In genomic region chr1:229378586-229379442, GRCh38 we compare ENCODE assay signal across 17 cellular contexts. TPM values are rescaled to one million over a fixed set of nuclear protein-coding genes. Genes with fewer than 3 reads are reported as not detected.
DNase-seq lines count a peak whose midpoint lies in the region; ATAC-seq and TF ChIP-seq lines count a peak whose summit lies in the region.
"Had no signal": no experiment of that assay in that cellular context is flagged by ENCODE, and none has a peak within 500 bp of the region (broad histone marks: within the 10 kb centered on the region; RNA-seq: fewer than 3 reads in every experiment).

No MANE protein-coding gene starts in this region.

- peaks cover 29% of the 10 kb centered on the region for H3K4me1 Mint-ChIP-seq in glutamatergic neuron (ENCODE audit: low read depth, unreplicated experiment)
- H3K4me1 Mint-ChIP-seq in activated CD4-positive, alpha-beta memory T cell treated with anti-CD3 and anti-CD28 coated beads for 36 hours (ENCODE audit: low read depth), result no peaks in the 10 kb centered on the region
- H3K4me1 Mint-ChIP-seq: central memory CD8-positive, alpha-beta T cell; stimulated activated naive B cell treated with anti-CD40 and anti-IgM and Interleukin-4, amounts not matched to agents 10 μg/mL and 1 μg/mL and 100 μg/mL, for 72 hours had no signal

- no peaks in the 10 kb centered on the region for H3K36me3 ChIP-seq in BE2C
- H3K36me3 ChIP-seq: adrenal gland, SJSA1 had no signal

- H3K4me3 ChIP-seq in BE2C (ENCODE audit: low read depth, low read length), result no peak overlapping the region
- H3K4me3 ChIP-seq: adrenal gland, SJSA1 had no signal

- TF ChIP-seq CTCF in BE2C (IDR thresholded peaks at IDR 0.05; ENCODE audit: low read depth, low read length) (peak; percentile 15; the same call in 1 of the 2 replicates), GM12873 (IDR thresholded peaks at IDR 0.05; ENCODE audit: insufficient read depth, low read depth, low read length, missing control alignments) (peak; percentile 17), glutamatergic neuron (IDR thresholded peaks at IDR 0.05; ENCODE audit: partially characterized antibody, unreplicated experiment) (peak; percentile 11)

- POLR2A ChIA-PET in activated CD4-positive, alpha-beta memory T cell treated with anti-CD3 and anti-CD28 coated beads for 36 hours (lab: Charles Lee), result no interaction called here

- H3K9me3 ChIP-seq in BE2C, result no peaks in the 10 kb centered on the region
- H3K9me3 ChIP-seq: adrenal gland, SJSA1 had no signal

- no peaks in the 10 kb centered on the region for H3K36me3 Mint-ChIP-seq in glutamatergic neuron (ENCODE audit: unreplicated experiment)
- no peaks in the 10 kb centered on the region for H3K36me3 Mint-ChIP-seq in activated CD4-positive, alpha-beta memory T cell treated with anti-CD3 and anti-CD28 coated beads for 36 hours
- H3K36me3 Mint-ChIP-seq: stimulated activated naive B cell treated with anti-CD40 and anti-IgM and Interleukin-4, amounts not matched to agents 10 μg/mL and 1 μg/mL and 100 μg/mL, for 72 hours had no signal

- CTCF ChIA-PET in activated CD4-positive, alpha-beta memory T cell treated with anti-CD3 and anti-CD28 coated beads for 36 hours (lab: Charles Lee), result no interaction called here

- peaks cover 6% of the 10 kb centered on the region for H3K27me3 Mint-ChIP-seq in glutamatergic neuron (ENCODE audit: unreplicated experiment)
- H3K27me3 Mint-ChIP-seq in activated CD4-positive, alpha-beta memory T cell treated with anti-CD3 and anti-CD28 coated beads for 36 hours, result no peaks in the 10 kb centered on the region

- no peak for ATAC-seq in HG03520 (IDR thresholded peaks at IDR 0.05; ENCODE audit: unreplicated experiment)
- ATAC-seq in left ventricle myocardium superior, result no peak
- ATAC-seq: stimulated activated naive B cell treated with anti-CD40 and anti-IgM and Interleukin-4, amounts not matched to agents 10 μg/mL and 1 μg/mL and 100 μg/mL, for 72 hours had no signal

- peaks cover 7% of the 10 kb centered on the region; the same call in 1 of the 2 replicates for H3K4me1 ChIP-seq in BE2C
- H3K4me1 ChIP-seq: adrenal gland, SJSA1 had no signal

- intact Hi-C loops in activated CD4-positive, alpha-beta memory T cell treated with anti-CD3 and anti-CD28 coated beads for 36 hours (cut with micrococcal nuclease), result no loop called here
- intact Hi-C loops in left ventricle myocardium superior (cut with micrococcal nuclease), result no loop called here

- peaks cover 3% of the 10 kb centered on the region for H3K9me3 Mint-ChIP-seq in glutamatergic neuron (ENCODE audit: unreplicated experiment)
- no peaks in the 10 kb centered on the region for H3K9me3 Mint-ChIP-seq in activated CD4-positive, alpha-beta memory T cell treated with anti-CD3 and anti-CD28 coated beads for 36 hours
- H3K9me3 Mint-ChIP-seq: central memory CD8-positive, alpha-beta T cell; stimulated activated naive B cell treated with anti-CD40 and anti-IgM and Interleukin-4, amounts not matched to agents 10 μg/mL and 1 μg/mL and 100 μg/mL, for 72 hours had no signal

- H3K27ac Mint-ChIP-seq in glutamatergic neuron (ENCODE audit: unreplicated experiment), result no peak overlapping the region
- no peak overlapping the region for H3K27ac Mint-ChIP-seq in activated CD4-positive, alpha-beta memory T cell treated with anti-CD3 and anti-CD28 coated beads for 36 hours
- H3K27ac Mint-ChIP-seq: stimulated activated naive B cell treated with anti-CD40 and anti-IgM and Interleukin-4, amounts not matched to agents 10 μg/mL and 1 μg/mL and 100 μg/mL, for 72 hours had no signal

- no peak overlapping the region for H3K4me3 Mint-ChIP-seq in glutamatergic neuron (ENCODE audit: unreplicated experiment)
- H3K4me3 Mint-ChIP-seq in activated CD4-positive, alpha-beta memory T cell treated with anti-CD3 and anti-CD28 coated beads for 36 hours, result no peak overlapping the region
- H3K4me3 Mint-ChIP-seq: central memory CD8-positive, alpha-beta T cell; stimulated activated naive B cell treated with anti-CD40 and anti-IgM and Interleukin-4, amounts not matched to agents 10 μg/mL and 1 μg/mL and 100 μg/mL, for 72 hours had no signal

- DNase-seq in BE2C (no peak), NCI-H82 (lab: John Stamatoyannopoulos, UW) (peak; percentile 86), glutamatergic neuron (no peak), left ventricle myocardium superior (no peak)
- no peak for DNase-seq in activated CD4-positive, alpha-beta memory T cell treated with anti-CD3 and anti-CD28 coated beads for 36 hours
- DNase-seq: activated CD4-positive, alpha-beta T cell treated with anti-CD3 and anti-CD28 coated beads, Interleukin-2, amount 50 U/mL, for 48 hours; kidney; MV-4-11; occipital lobe; stimulated activated naive B cell treated with anti-CD40 and anti-IgM and Interleukin-4, amounts not matched to agents 10 μg/mL and 1 μg/mL and 100 μg/mL, for 72 hours had no signal

- H3K27me3 ChIP-seq in BE2C, result no peaks in the 10 kb centered on the region
- H3K27me3 ChIP-seq: adrenal gland, SJSA1 had no signal

RNA-seq across cellular contexts. Expression of gene CCSAP, which starts 36.0 kb away (rescaled TPM):
- 3.3 TPM for polyA plus RNA-seq in BE2C (2012; ENCODE audit: insufficient read depth, insufficient read length, low read depth)
- total RNA-seq in glutamatergic neuron (ENCODE audit: unreplicated experiment) (18.5 TPM), left ventricle myocardium superior (2.1 TPM)
- total RNA-seq in activated CD4-positive, alpha-beta memory T cell treated with anti-CD3 and anti-CD28 coated beads for 36 hours, result 1 to 10 TPM; 9.8 TPM

RNA-seq across cellular contexts. Expression of gene ACTA1, which starts 55.1 kb away (rescaled TPM):
- 3.8 TPM for polyA plus RNA-seq in BE2C (2012; ENCODE audit: insufficient read depth, insufficient read length, low read depth)
- 1.9 TPM for total RNA-seq in glutamatergic neuron (ENCODE audit: unreplicated experiment)
- not detected for total RNA-seq in activated CD4-positive, alpha-beta memory T cell treated with anti-CD3 and anti-CD28 coated beads for 36 hours
- 2,149 TPM for total RNA-seq in left ventricle myocardium superior
- total RNA-seq: glomerular endothelial cell, kidney, mononuclear cell, SJSA1 had no signal

Comparison
In these comparisons a context has a peak if more than half of its experiments do, and no peak if none do; other contexts are left out.
1. RNA of gene ACTA1, which starts 55.1 kb away (total RNA-seq): 2,149 TPM in left ventricle myocardium superior (single experiment); 1.9 TPM in glutamatergic neuron (single experiment) and not detected in activated CD4-positive, alpha-beta memory T cell treated with anti-CD3 and anti-CD28 coated beads for 36 hours; every median in the first group is over 100 times any median in the second.
2. Peak in every context shown above with its lines, with median percentiles within 50 percentile points of each other: CTCF ChIP-seq.